16 cellular contexts compared by ENCODE assay signal in genomic region chr7:155203059-155203881, GRCh38.
A peak's percentile ranks its signal among the peaks of the same experiment; 100 is the strongest.
DNase-seq lines count a peak whose midpoint lies in the region; ATAC-seq, FAIRE-seq and TF ChIP-seq lines count a peak whose summit lies in the region.
"Had no signal": no experiment of that assay in that cellular context is flagged by ENCODE, and none has a peak within 500 bp of the region (broad histone marks: within the 10 kb centered on the region; RNA-seq: fewer than 3 reads in every experiment).

No MANE protein-coding gene starts in this region.

- POLR2A ChIA-PET in Panc1 (lab: Charles Lee) (interaction anchor here (0.6 kb wide), 1 partner anchor 12 kb away, joined by 3 read pairs; no protein-coding TSS in a partner anchor), H1 (lab: Charles Lee; ENCODE audit: partially characterized antibody) (no interaction called here), RWPE1 (lab: Yijun Ruan, JAX; ENCODE audit: low non-redundant PET) (no interaction called here)

- no peak for ATAC-seq in activated CD8-positive, alpha-beta memory T cell treated with anti-CD3 and anti-CD28 coated beads, Interleukin-2, amount 10 ng/mL, durations not matched to agents 7 days and 5 days
- no peak for ATAC-seq in Panc1
- ATAC-seq: activated CD4-positive, CD25-positive, alpha-beta regulatory T cell treated with anti-CD3 and anti-CD28 coated beads, Interleukin-2, amount 50 U/mL, for 24 hours; left lobe of liver had no signal

- H3K4me1 ChIP-seq in Panc1 (ENCODE audit: control insufficient read depth, insufficient read depth, low read length) (peaks cover 21% of the 10 kb centered on the region), H1 (replicated peaks in 1 of 4; ENCODE audit: control insufficient read depth in 3 of 4, insufficient read depth in 4 of 4, low read length in 3 of 4) (peaks cover 0 to 9% (median 4%) of the 10 kb centered on the region in 4 experiments; a peak in 2 of 7 replicates), sigmoid colon (peaks cover 0 to 15% (median 8%) of the 10 kb centered on the region in 4 donors)

- TF ChIP-seq CTCF in Panc1 (IDR thresholded peaks at IDR 0.05) (no peak), H1 (IDR thresholded peaks at IDR 0.05; ENCODE audit: control extremely low read depth in 1 of 3, insufficient read depth in 1 of 3, low read depth in 1 of 3, low read length in 3 of 3) (no peak), sigmoid colon (IDR thresholded peaks at IDR 0.05) (no peak), RWPE1 (conservative IDR thresholded peaks at IDR 0.05; ENCODE audit: low read depth) (no peak)

- CTCF ChIA-PET in activated CD8-positive, alpha-beta memory T cell treated with anti-CD3 and anti-CD28 coated beads, Interleukin-2, amount 10 ng/mL, durations not matched to agents 7 days and 5 days (lab: Charles Lee) = interaction anchor here (2.0 to 3.5 kb wide), 2 partner anchors 94 to 142 kb away, joined by 5 to 35 read pairs; partner anchors contain the start of gene INSIG1
- CTCF ChIA-PET in Panc1 (lab: Charles Lee) (interaction anchor here (0.7 kb wide), 1 partner anchor 83 kb away, joined by 4 read pairs; no protein-coding TSS in a partner anchor), H1 (lab: Charles Lee; ENCODE audit: partially characterized antibody) (interaction anchor here (0.9 to 1.7 kb wide), 6 partner anchors 11 to 99 kb away, joined by 3 to 5 read pairs (median 4); no protein-coding TSS in a partner anchor), RWPE1 (lab: Yijun Ruan, JAX) (interaction anchor here (0.6 to 0.7 kb wide), 2 partner anchors 13 to 14 kb away, joined by 3 read pairs; no protein-coding TSS in a partner anchor)

- peaks cover 11% of the 10 kb centered on the region; the same call in 1 of the 2 replicates for H3K23me2 ChIP-seq in H1 (ENCODE audit: low read depth, low read length)

- peaks cover 10% of the 10 kb centered on the region for H3K36me3 Mint-ChIP-seq in activated CD8-positive, alpha-beta memory T cell treated with anti-CD3 and anti-CD28 coated beads, Interleukin-2, amount 10 ng/mL, durations not matched to agents 7 days and 5 days

- H3K27ac ChIP-seq in Panc1 (ENCODE audit: low read length) (peak overlapping the region; percentile 34; the same call in 1 of the 2 replicates), H1 (ENCODE audit: low read depth, low read length) (no peak overlapping the region), sigmoid colon (no peak overlapping the region), RWPE1 (no peak overlapping the region)
- H3K27ac ChIP-seq: tibial artery had no signal

- H4K8ac ChIP-seq in H1 (ENCODE audit: extremely low read depth, insufficient read depth, low read length) = no peak overlapping the region; the same call in 1 of the 2 replicates

- H3K14ac ChIP-seq in H1 (ENCODE audit: insufficient read length) = no peak overlapping the region

- H3K79me2 ChIP-seq in H1 (ENCODE audit: control insufficient read depth in 1 of 2, insufficient read depth in 2 of 2, low read length in 2 of 2) = no peaks in the 10 kb centered on the region

- no peak for TF ChIP-seq POLR2A in H1 (IDR thresholded peaks at IDR 0.05; ENCODE audit: control extremely low read depth in 1 of 2, low read depth in 2 of 2, low read length in 2 of 2)
- TF ChIP-seq POLR2A in sigmoid colon (IDR thresholded peaks at IDR 0.05) = no peak

- no peak for DNase-seq in activated CD8-positive, alpha-beta memory T cell treated with anti-CD3 and anti-CD28 coated beads, Interleukin-2, amount 10 ng/mL, durations not matched to agents 7 days and 5 days
- no peak for DNase-seq in activated CD8-positive, alpha-beta memory T cell treated with anti-CD3 and anti-CD28 coated beads for 24 hours
- DNase-seq in Panc1 (ENCODE audit: low read depth, low spot score) (no peak), H1 (ENCODE audit: low read depth in 1 of 2, low spot score in 2 of 2) (no peak), sigmoid colon (peak; percentile 59), DMS114 treated with DMSO at 0.1 percent for 48 hours (lab: John Stamatoyannopoulos, UW; ENCODE audit: unreplicated experiment) (no peak), RWPE1 (ENCODE audit: low spot score) (no peak), germinal center (ENCODE audit: low spot score) (no peak)
- DNase-seq: ACHN; effector CD4-positive, alpha-beta T cell; NCI-H2029; NCI-H524 treated with DMSO at 0.1 percent for 48 hours had no signal

- H4K91ac ChIP-seq in H1 (replicated peaks; ENCODE audit: insufficient read length, low read length) = peak overlapping the region; percentile 20

- H3K4me2 ChIP-seq in H1 (ENCODE audit: insufficient read depth in 1 of 2, low read depth in 2 of 2, low read length in 2 of 2) = no peak overlapping the region

- no peak overlapping the region for H2BK5ac ChIP-seq in H1 (ENCODE audit: low read depth, low read length)

- H3K27me3 ChIP-seq in Panc1 (ENCODE audit: control insufficient read depth, insufficient read depth, low read length) (no peaks in the 10 kb centered on the region), H1 (replicated peaks in 1 of 4; ENCODE audit: control insufficient read depth in 3 of 4, extremely low read depth in 1 of 4, insufficient read depth in 3 of 4, low read length in 3 of 4) (no peaks in the 10 kb centered on the region), sigmoid colon (peaks cover 0 to 6% (median 0%) of the 10 kb centered on the region in 3 donors)

- no peak overlapping the region for H2BK20ac ChIP-seq in H1 (ENCODE audit: low read length)

- H3K9me3 Mint-ChIP-seq in activated CD8-positive, alpha-beta memory T cell treated with anti-CD3 and anti-CD28 coated beads, Interleukin-2, amount 10 ng/mL, durations not matched to agents 7 days and 5 days (ENCODE audit: low read depth) = peaks cover 5% of the 10 kb centered on the region

- no peak overlapping the region for H3K4ac ChIP-seq in H1 (replicated peaks; ENCODE audit: insufficient read length, low read depth, low read length)

- H4K5ac ChIP-seq in H1 (ENCODE audit: insufficient read length, low read depth, low read length) = no peak overlapping the region

- no peak overlapping the region for H3K23ac ChIP-seq in H1 (ENCODE audit: insufficient read length)

- in situ Hi-C loops in Panc1 (cut with HindIII; ENCODE audit: low pct_unique_long_range_greater_than_20kb, low sequenced_read_pairs) = no loop called here

- H4K20me1 ChIP-seq in H1 (replicated peaks in 1 of 2; ENCODE audit: control insufficient read depth in 1 of 2, insufficient read depth in 2 of 2, low read length in 2 of 2) = peaks cover 0 to 9% of the 10 kb centered on the region in 2 experiments

- peak overlapping the region; percentile 64 for H3K27ac Mint-ChIP-seq in activated CD8-positive, alpha-beta memory T cell treated with anti-CD3 and anti-CD28 coated beads, Interleukin-2, amount 10 ng/mL, durations not matched to agents 7 days and 5 days

- BruUV-seq in Panc1 (replicated peaks; lab: Mats Ljungman, UMichigan) = no TSS peak

- no peak overlapping the region; the same call in 1 of the 2 replicates for H3K18ac ChIP-seq in H1 (ENCODE audit: extremely low read depth, low read length)

- H3K56ac ChIP-seq in H1 (replicated peaks; ENCODE audit: insufficient read length, low read depth, low read length) = no peak overlapping the region

- H2BK12ac ChIP-seq in H1 (ENCODE audit: low read depth, low read length) = no peak overlapping the region

- no peaks in the 10 kb centered on the region for H3K27me3 Mint-ChIP-seq in activated CD8-positive, alpha-beta memory T cell treated with anti-CD3 and anti-CD28 coated beads, Interleukin-2, amount 10 ng/mL, durations not matched to agents 7 days and 5 days

- no peak overlapping the region for H3K9ac ChIP-seq in H1 (replicated peaks in 1 of 4; ENCODE audit: extremely low read depth in 1 of 4, low read depth in 3 of 4, low read length in 3 of 4)

- no peaks in the 10 kb centered on the region for H3K36me3 ChIP-seq in Panc1 (ENCODE audit: control insufficient read depth, insufficient read depth, low read length)
- H3K36me3 ChIP-seq in H1 (ENCODE audit: control insufficient read depth in 2 of 4, insufficient read depth in 4 of 4, low read length in 3 of 4) = no peaks in the 10 kb centered on the region
- no peaks in the 10 kb centered on the region for H3K36me3 ChIP-seq in sigmoid colon
- H3K36me3 ChIP-seq: tibial artery had no signal

- peaks cover 54% of the 10 kb centered on the region for H3K4me1 Mint-ChIP-seq in activated CD8-positive, alpha-beta memory T cell treated with anti-CD3 and anti-CD28 coated beads, Interleukin-2, amount 10 ng/mL, durations not matched to agents 7 days and 5 days

- H2BK15ac ChIP-seq in H1 (ENCODE audit: low read length) = no peak overlapping the region

- H3K9me3 ChIP-seq in Panc1 (ENCODE audit: control insufficient read depth, insufficient read depth, low read depth, low read length) (no peaks in the 10 kb centered on the region), H1 (ENCODE audit: insufficient read depth in 2 of 2, low read depth in 1 of 2, low read length in 1 of 2) (peaks cover 4 to 5% of the 10 kb centered on the region in 2 experiments; a peak in 1 of 4 replicates), sigmoid colon (no peaks in the 10 kb centered on the region)
- H3K9me3 ChIP-seq: tibial artery had no signal

- 93% methylated on average over 15 of the region's 17 CpGs; no CpG with 5 or more reads in 1 of the 2 experiments for WGBS in H1 (ENCODE audit: extremely low coverage in 1 of 2, insufficient coverage in 1 of 2, insufficient read length in 1 of 2, insufficient replicate concordance in 2 of 2, low coverage in 1 of 2, low lambda C conversion rate in 2 of 2, missing lambda C conversion rate in 1 of 2), 2 experiments
- WGBS in sigmoid colon, 2 donors = 75 to 81% methylated on average over 17 of the region's 17 CpGs

- no peak overlapping the region for H2AK5ac ChIP-seq in H1 (ENCODE audit: low read depth, low read length)

- no peak overlapping the region for H2BK120ac ChIP-seq in H1 (replicated peaks; ENCODE audit: low read depth, low read length)

- H2AFZ ChIP-seq in H1 (ENCODE audit: low read length) = no peak overlapping the region

- intact Hi-C loops in Panc1 (cut with micrococcal nuclease; ENCODE audit: unreplicated experiment) (no loop called here), sigmoid colon (cut with DNase I) (no loop called here)

- no peak for TF ChIP-seq RAD21 in H1 (IDR thresholded peaks at IDR 0.05 in 1 of 2, conservative IDR thresholded peaks at IDR 0.05 in 1 of 2; ENCODE audit: low read depth in 2 of 2, low read length in 2 of 2)

- no peaks in the 10 kb centered on the region for H3K79me1 ChIP-seq in H1 (ENCODE audit: low read depth, low read length)

- TF ChIP-seq EP300 in H1 (IDR thresholded peaks at IDR 0.05; ENCODE audit: borderline replicate concordance in 1 of 2, low read depth in 2 of 2, low read length in 2 of 2) (no peak), sigmoid colon (IDR thresholded peaks at IDR 0.05) (no peak)

- no peak overlapping the region for H3K4me3 Mint-ChIP-seq in activated CD8-positive, alpha-beta memory T cell treated with anti-CD3 and anti-CD28 coated beads, Interleukin-2, amount 10 ng/mL, durations not matched to agents 7 days and 5 days

- no peak for FAIRE-seq in H1 (lab: Jason Lieb, UNC)
- FAIRE-seq: GM18507 had no signal

- H3K4me3 ChIP-seq in Panc1 (ENCODE audit: low read depth in 2 of 2, low read length in 2 of 2) (no peak overlapping the region), H1 (ENCODE audit: extremely low read depth in 1 of 4, insufficient read depth in 2 of 4, low read depth in 3 of 4, low read length in 4 of 4) (no peak overlapping the region), sigmoid colon (no peak overlapping the region)
- H3K4me3 ChIP-seq: tibial artery had no signal
